Comparison of ENCODE assay signal across 21 cellular contexts in genomic region chr9:88739373-88739772, GRCh38.
"Had no signal": no experiment of that assay in that cellular context is flagged by ENCODE, and none has a peak within 500 bp of the region (broad histone marks: within the 10 kb centered on the region; RNA-seq: fewer than 3 reads in every experiment).

No MANE protein-coding gene starts in this region.

- H3K9me3 Mint-ChIP-seq: memory B cell; naive thymus-derived CD4-positive, alpha-beta T cell; stimulated activated memory B cell treated with anti-CD40 and anti-IgM and Interleukin-4, amounts not matched to agents 10 μg/mL and 1 μg/mL and 100 μg/mL, for 72 hours; stimulated activated naive CD8-positive, alpha-beta T cell treated with anti-CD3 and anti-CD28 coated beads, Interleukin-15, amount 100 ng/mL, for 72 hours had no signal

- H3K4me3 ChIP-seq: coronary artery, heart left ventricle, left lung, lower lobe of right lung, testis, transverse colon had no signal

- H3K27me3 Mint-ChIP-seq: memory B cell had no signal

- DNase-seq: central memory CD4-positive, alpha-beta T cell; effector CD4-positive, alpha-beta T cell; endodermal cell; erythroblast; foreskin melanocyte; heart left ventricle; hypothalamus; islet precursor cell; left lung; lower lobe of right lung; naive thymus-derived CD4-positive, alpha-beta T cell; right cardiac atrium; small intestine; stimulated activated CD4-positive, alpha-beta T cell treated with anti-CD3 and anti-CD28 coated beads, Interleukin-4, amount 100 ng/mL, for 1 hour; stimulated activated naive CD8-positive, alpha-beta T cell treated with anti-CD3 and anti-CD28 coated beads, Interleukin-15, amount 100 ng/mL, for 72 hours; testis; transverse colon had no signal

- ATAC-seq: heart left ventricle; left lung; lower lobe of right lung; naive thymus-derived CD4-positive, alpha-beta T cell; right cardiac atrium; stimulated activated memory B cell treated with anti-CD40 and anti-IgM and Interleukin-4, amounts not matched to agents 10 μg/mL and 1 μg/mL and 100 μg/mL, for 72 hours; stimulated activated naive CD8-positive, alpha-beta T cell treated with anti-CD3 and anti-CD28 coated beads, Interleukin-15, amount 100 ng/mL, for 72 hours had no signal

- H3K36me3 ChIP-seq: heart left ventricle, left lung, lower lobe of right lung, transverse colon had no signal

- H3K4me3 Mint-ChIP-seq: endodermal cell; memory B cell; naive thymus-derived CD4-positive, alpha-beta T cell; neural crest cell; stimulated activated memory B cell treated with anti-CD40 and anti-IgM and Interleukin-4, amounts not matched to agents 10 μg/mL and 1 μg/mL and 100 μg/mL, for 72 hours; stimulated activated naive CD8-positive, alpha-beta T cell treated with anti-CD3 and anti-CD28 coated beads, Interleukin-15, amount 100 ng/mL, for 72 hours had no signal

- H3K9me3 ChIP-seq: left lung, lower lobe of right lung, testis, transverse colon had no signal

- H3K27ac ChIP-seq: coronary artery, heart left ventricle, left lung, lower lobe of right lung, testis, transverse colon had no signal

- H3K27ac Mint-ChIP-seq: endodermal cell; memory B cell; naive thymus-derived CD4-positive, alpha-beta T cell; stimulated activated memory B cell treated with anti-CD40 and anti-IgM and Interleukin-4, amounts not matched to agents 10 μg/mL and 1 μg/mL and 100 μg/mL, for 72 hours had no signal

- H3K27me3 ChIP-seq: heart left ventricle, left lung, testis, transverse colon had no signal

- H3K4me1 ChIP-seq: left lung, testis had no signal

- H3K4me1 Mint-ChIP-seq: memory B cell; naive thymus-derived CD4-positive, alpha-beta T cell; stimulated activated memory B cell treated with anti-CD40 and anti-IgM and Interleukin-4, amounts not matched to agents 10 μg/mL and 1 μg/mL and 100 μg/mL, for 72 hours; stimulated activated naive CD8-positive, alpha-beta T cell treated with anti-CD3 and anti-CD28 coated beads, Interleukin-15, amount 100 ng/mL, for 72 hours had no signal

- H3K36me3 Mint-ChIP-seq: memory B cell; naive thymus-derived CD4-positive, alpha-beta T cell; stimulated activated memory B cell treated with anti-CD40 and anti-IgM and Interleukin-4, amounts not matched to agents 10 μg/mL and 1 μg/mL and 100 μg/mL, for 72 hours had no signal
